Comparison of ENCODE assay signal across 8 cellular contexts in the genomic region with DNA sequence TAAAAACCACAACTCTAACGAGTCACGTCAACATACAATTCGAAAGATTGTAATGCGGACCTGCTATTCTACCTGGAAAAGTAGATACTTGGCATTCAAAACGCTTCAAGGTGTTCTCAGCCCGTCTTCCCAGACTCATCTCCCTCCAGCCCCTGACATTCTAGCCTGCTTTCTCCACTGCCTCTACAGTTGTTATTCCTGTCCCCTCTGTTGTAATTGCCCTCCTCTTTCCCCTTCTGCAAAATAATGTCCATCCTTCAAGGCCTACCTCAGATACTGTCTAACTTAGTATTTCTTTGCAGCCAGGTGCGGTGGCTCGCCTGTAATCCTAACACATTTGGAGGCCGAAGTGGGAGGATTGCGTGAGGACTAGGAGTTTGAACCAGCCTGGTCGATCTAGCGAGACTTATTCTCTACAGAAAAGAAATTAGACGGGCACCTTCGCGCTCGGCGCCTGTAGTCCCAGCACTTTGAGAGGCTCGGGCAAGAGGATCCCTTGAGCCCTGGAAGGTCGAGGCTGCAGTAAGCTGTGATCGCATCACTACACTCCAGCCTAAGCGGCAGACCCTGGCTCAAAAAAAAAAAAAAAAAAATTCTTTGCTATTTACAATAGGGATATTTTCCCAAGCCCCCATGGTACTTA. TPM values are rescaled to one million over a fixed set of nuclear protein-coding genes. Genes with fewer than 3 reads are reported as not detected.
DNase-seq lines count a peak whose midpoint lies in the region; ATAC-seq and TF ChIP-seq lines count a peak whose summit lies in the region.

No MANE protein-coding gene starts in this region.

- no peaks in the 10 kb centered on the region for H3K27me3 Mint-ChIP-seq in chondrocyte (ENCODE audit: low read depth)

- H3K36me3 Mint-ChIP-seq in chondrocyte (ENCODE audit: low read depth), result no peaks in the 10 kb centered on the region

- H3K36me3 ChIP-seq in BJ (ENCODE audit: control insufficient read depth, insufficient read depth, low read length), result peaks cover 7% of the 10 kb centered on the region
- H3K36me3 ChIP-seq in muscle layer of duodenum (ENCODE audit: control insufficient read depth in 1 of 2, insufficient read depth in 2 of 2, low read length in 2 of 2), result peaks cover 9 to 18% of the 10 kb centered on the region in 2 donors

- H3K27me3 ChIP-seq in BJ (ENCODE audit: control insufficient read depth, insufficient read depth, low read length) (no peaks in the 10 kb centered on the region), muscle layer of duodenum (ENCODE audit: low read depth, low read length) (no peaks in the 10 kb centered on the region)

- peak overlapping the region; percentile 97 for H3K4me3 Mint-ChIP-seq in chondrocyte (ENCODE audit: unreplicated experiment)

- no peak for DNase-seq in BJ (ENCODE audit: low read depth)
- no peak for DNase-seq in Jurkat, Clone E6-1 (ENCODE audit: low read depth, low spot score)
- no peak for DNase-seq in chondrocyte (ENCODE audit: low spot score)
- DNase-seq in hippocampal formation (lab: John Stamatoyannopoulos, UW), result no peak
- DNase-seq in stimulated activated CD4-positive, alpha-beta T cell treated with anti-CD3 and anti-CD28 coated beads, Interleukin-15, amount 100 ng/mL, for 24 hours, result no peak
- no peak for DNase-seq in NCI-H1048 (lab: John Stamatoyannopoulos, UW)

- H3K27ac Mint-ChIP-seq in chondrocyte (ENCODE audit: unreplicated experiment), result peak overlapping the region; percentile 99

- no peaks in the 10 kb centered on the region for H3K9me3 Mint-ChIP-seq in chondrocyte (ENCODE audit: low read depth)

- POLR2A ChIA-PET in BJ (lab: Charles Lee), result no interaction called here

- H3K4me3 ChIP-seq in BJ (ENCODE audit: low read depth, low read length) (peak overlapping the region; percentile 78), muscle layer of duodenum (ENCODE audit: low read depth in 1 of 2, low read length in 2 of 2) (peak overlapping the region; percentile 82 to 99)
- peak overlapping the region; percentile 96 for H3K4me3 ChIP-seq in Jurkat, Clone E6-1 (ENCODE audit: low read length)

- H3K4me1 ChIP-seq in muscle layer of duodenum (ENCODE audit: control insufficient read depth in 1 of 2, insufficient read depth in 2 of 2, low read length in 2 of 2), result peaks cover 8 to 18% of the 10 kb centered on the region in 2 donors

- CTCF ChIA-PET in BJ (lab: Yijun Ruan, JAX), result interaction anchor here (0.9 to 1.0 kb wide), 2 partner anchors 16 to 31 kb away, joined by 3 read pairs; no protein-coding TSS in a partner anchor

- ATAC-seq in GM21723 (IDR thresholded peaks at IDR 0.05; ENCODE audit: unreplicated experiment), result no peak

- no peaks in the 10 kb centered on the region for H3K9me3 ChIP-seq in muscle layer of duodenum (ENCODE audit: control insufficient read depth in 1 of 2, low read length in 2 of 2)

- H3K27ac ChIP-seq in muscle layer of duodenum (ENCODE audit: low read length), result peak overlapping the region; percentile 96

- TF ChIP-seq CTCF in BJ (IDR thresholded peaks at IDR 0.05; ENCODE audit: insufficient read depth, low read depth, low read length), result no peak
- TF ChIP-seq CTCF in chondrocyte (IDR thresholded peaks at IDR 0.05), result no peak

- peaks cover 24% of the 10 kb centered on the region for H3K4me1 Mint-ChIP-seq in chondrocyte (ENCODE audit: low read depth)

RNA-seq across cellular contexts. Expression of a gene that starts 0.8 kb away (rescaled TPM):
- 24.4 and 34.0 TPM in 2 replicates for polyA plus RNA-seq in BJ (2011; rRNA removed)
- polyA minus RNA-seq in BJ (2011; rRNA and poly(A)+ RNA removed), result 13.8 and 16.3 TPM in 2 replicates
- 145 TPM for polyA plus RNA-seq in Jurkat, Clone E6-1 (2012; ENCODE audit: insufficient read depth, insufficient read length)
- 67.6 to 83.8 TPM (median 72.9 TPM) in 3 replicates for total RNA-seq in chondrocyte

RNA-seq across cellular contexts. Expression of a gene that starts 33.2 kb away (rescaled TPM):
- polyA plus RNA-seq in BJ (2011; rRNA removed), result 53.7 and 56.8 TPM in 2 replicates
- polyA minus RNA-seq in BJ (2011; rRNA and poly(A)+ RNA removed), result 13.7 and 28.7 TPM in 2 replicates
- polyA plus RNA-seq in Jurkat, Clone E6-1 (2012; ENCODE audit: insufficient read depth, insufficient read length), result 152 TPM
- 66.3 to 89.1 TPM (median 80.7 TPM) in 3 replicates for total RNA-seq in chondrocyte
